14 cellular contexts compared by ENCODE assay signal in the genomic region with DNA sequence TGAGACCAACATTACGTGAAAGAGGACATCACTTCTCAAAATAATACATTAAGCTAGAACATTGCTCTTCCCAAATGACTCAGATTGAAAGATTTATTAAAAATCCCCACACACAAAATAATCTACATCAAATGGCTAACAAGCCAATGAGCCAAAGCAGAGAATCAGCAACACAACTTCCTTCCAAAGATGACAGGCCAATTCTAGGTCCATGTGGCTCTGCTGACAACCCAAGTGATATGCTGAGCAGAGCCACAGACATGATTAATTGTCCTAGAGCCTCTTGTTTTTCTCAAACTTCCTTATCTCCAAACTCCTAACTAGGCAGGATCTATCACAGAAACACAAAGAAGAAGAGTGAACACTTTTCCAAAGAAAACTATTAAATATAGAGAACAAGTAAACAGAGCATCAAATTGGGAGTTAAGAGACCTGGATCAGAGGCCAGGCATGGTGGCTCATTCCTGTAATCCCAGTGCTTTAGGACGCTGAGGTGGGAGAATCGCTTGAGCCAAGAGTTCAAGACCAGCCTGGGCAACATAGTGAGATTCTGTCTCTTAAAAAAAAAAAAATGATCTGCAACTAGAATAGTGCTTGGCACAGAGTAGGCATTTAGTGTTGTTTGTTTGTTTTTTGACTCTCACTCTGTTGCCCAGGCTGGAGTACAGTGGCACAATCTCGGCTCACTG.
"Had no signal": no experiment of that assay in that cellular context is flagged by ENCODE, and none has a peak within 500 bp of the region (broad histone marks: within the 10 kb centered on the region; RNA-seq: fewer than 3 reads in every experiment).

No MANE protein-coding gene starts in this region.

- H3K27me3 ChIP-seq: foreskin keratinocyte had no signal

- DNase-seq: activated CD4-positive, alpha-beta T cell treated with anti-CD3 and anti-CD28 coated beads, Interleukin-2, amount 50 U/mL, for 4 hours; activated CD4-positive, CD25-positive, alpha-beta regulatory T cell; activated T-cell treated with anti-CD3 and anti-CD28 coated beads, Interleukin-2, amount 50 U/mL, for 4 hours; aorta; cerebellar nuclear complex; effector memory CD4-positive, alpha-beta T cell; foreskin keratinocyte; mesendoderm; occipital lobe; stimulated activated CD4-positive, alpha-beta T cell treated with anti-CD3 and anti-CD28 coated beads, Interleukin-15, amount 100 ng/mL, for 24 hours; stimulated activated CD4-positive, alpha-beta T cell treated with anti-CD3 and anti-CD28 coated beads, Interleukin-4, amount 100 ng/mL, for 1 hour; stimulated activated naive CD4-positive, alpha-beta T cell treated with Interleukin-2 at 50 U/mL for 16 hours; T-helper 17 cell; trophoblast cell had no signal

- H3K27ac ChIP-seq: foreskin keratinocyte had no signal
